25 cellular contexts compared by ENCODE assay signal in the genomic region with DNA sequence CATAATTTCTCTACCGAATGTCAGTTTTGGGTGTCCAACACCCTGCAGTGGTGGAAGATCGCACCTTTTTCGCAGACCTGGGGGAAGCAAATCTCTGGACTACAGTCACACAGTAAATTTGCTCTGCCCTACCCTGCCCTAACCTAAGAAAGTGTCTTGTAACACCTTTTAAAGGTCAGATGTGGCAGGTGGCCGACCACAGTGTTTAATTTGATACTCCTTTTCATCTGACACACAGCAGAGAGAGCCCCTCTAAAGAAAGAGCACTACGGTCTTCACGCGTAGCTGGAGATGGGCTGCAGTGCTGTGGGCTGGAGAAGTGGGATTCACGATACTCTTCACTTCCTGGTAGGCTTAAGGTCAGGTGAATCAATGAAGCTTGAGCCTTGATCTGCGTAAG.
"Had no signal": no experiment of that assay in that cellular context is flagged by ENCODE, and none has a peak within 500 bp of the region (broad histone marks: within the 10 kb centered on the region; RNA-seq: fewer than 3 reads in every experiment).

No MANE protein-coding gene starts in this region.

- H3K27ac ChIP-seq: SJSA1 had no signal

- H3K36me3 ChIP-seq: SJSA1 had no signal

- H3K9me3 ChIP-seq: SJSA1 had no signal

- H3K4me3 ChIP-seq: SJSA1 had no signal

- DNase-seq: activated CD4-positive, alpha-beta T cell treated with anti-CD3 and anti-CD28 coated beads for 48 hours; activated CD4-positive, alpha-beta T cell treated with anti-CD3 and anti-CD28 coated beads, Interleukin-2, amount 50 U/mL, for 4 hours; activated CD4-positive, CD25-positive, alpha-beta regulatory T cell treated with anti-CD3 and anti-CD28 coated beads, Interleukin-2, amount 50 U/mL, for 72 hours; activated CD8-positive, alpha-beta memory T cell treated with anti-CD3 and anti-CD28 coated beads, Interleukin-2, amount 50 U/mL, for 48 hours; activated CD8-positive, alpha-beta T cell treated with anti-CD3 and anti-CD28 coated beads, Interleukin-2, amount 10 ng/mL, durations not matched to agents 7 days and 5 days; activated effector memory CD4-positive, alpha-beta T cell treated with Interleukin-2 at 50 U/mL for 16 hours; activated naive CD4-positive, alpha-beta T cell; activated T-cell treated with anti-CD3 and anti-CD28 coated beads, Interleukin-2, amount 50 U/mL, for 1 hour; IMR-90; KG1; NCI-H1092; NCI-H1417; NCI-H1930; NCI-H2107; NCI-H2171 treated with DMSO at 0.1 percent for 48 hours; NCI-H510A treated with DMSO at 0.1 percent for 48 hours; NCI-H69; NK-92 treated with Interleukin-12 subunit alpha and Interleukin-12 subunit beta, amount 100 ng/mL, for 24 hours; OCI-M1; Right ventricle myocardium superior; RPMI8226; SW 1271 had no signal

- ATAC-seq: activated CD8-positive, alpha-beta T cell treated with anti-CD3 and anti-CD28 coated beads, Interleukin-2, amount 10 ng/mL, durations not matched to agents 7 days and 5 days; Panc1; SK-N-SH treated with all-trans-retinoic acid at 6 μM for 48 hours had no signal

- H3K27me3 ChIP-seq: SJSA1 had no signal

- H3K4me1 ChIP-seq: SJSA1 had no signal
